ENCODE assay signal across 19 cellular contexts in the genomic region with DNA sequence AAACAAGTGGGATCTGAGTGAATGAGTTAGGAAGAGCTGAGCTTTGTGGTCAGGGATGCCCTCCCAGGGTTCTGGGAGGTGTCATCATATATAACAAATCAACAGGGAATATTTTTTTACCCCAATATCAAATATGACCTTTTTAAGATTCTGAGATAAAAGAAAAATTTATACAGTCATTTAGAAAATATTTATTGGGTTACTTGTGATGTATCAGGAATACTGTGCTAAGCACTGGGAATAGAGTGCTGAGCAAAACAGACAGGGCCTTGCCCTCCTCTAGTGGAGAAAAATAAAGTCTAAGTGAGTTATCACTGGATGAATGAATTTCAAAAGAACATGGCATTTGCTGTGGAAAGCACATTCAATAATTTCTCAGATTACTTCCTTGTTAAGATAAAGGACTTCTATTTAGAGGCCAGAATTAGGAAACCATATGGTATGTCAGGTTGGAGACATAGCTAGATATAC.
DNase-seq lines count a peak whose midpoint lies in the region; ATAC-seq, FAIRE-seq and TF ChIP-seq lines count a peak whose summit lies in the region.
"Had no signal": no experiment of that assay in that cellular context is flagged by ENCODE, and none has a peak within 500 bp of the region (broad histone marks: within the 10 kb centered on the region; RNA-seq: fewer than 3 reads in every experiment).

No MANE protein-coding gene starts in this region.

- DNase-seq in GM23338 (ENCODE audit: low spot score) (no peak), adipocyte (ENCODE audit: low read depth) (peak; percentile 50), hepatic stellate cell (ENCODE audit: low spot score) (peak; percentile 41), H54 (ENCODE audit: insufficient read length, low spot score) (no peak), psoas muscle (no peak), NCI-H1105 treated with DMSO at 0.1 percent for 48 hours (lab: John Stamatoyannopoulos, UW) (no peak), heart left ventricle (no peak)
- DNase-seq: activated CD4-positive, alpha-beta T cell treated with anti-CD3 and anti-CD28 coated beads, Interleukin-2, amount 50 U/mL, for 48 hours; Karpas-422; kidney glomerular epithelial cell; NCI-H1436; NCI-H226; ovary; stimulated activated naive CD8-positive, alpha-beta T cell treated with anti-CD3 and anti-CD28 coated beads, Interleukin-15, Interleukin-2, amounts not matched to agents 100 U/mL and 50 U/mL, for 24 hours had no signal

- no peak overlapping the region for H3K4me2 ChIP-seq in GM23338
- H3K4me2 ChIP-seq: hepatocyte had no signal

- no peak overlapping the region for H3K4me3 ChIP-seq in ACC112 (ENCODE audit: low read depth, low read length)
- no peak overlapping the region for H3K4me3 ChIP-seq in GM23338
- H3K4me3 ChIP-seq in adipocyte (ENCODE audit: low read length): no peak overlapping the region
- H3K4me3 ChIP-seq in psoas muscle: no peak overlapping the region
- no peak overlapping the region for H3K4me3 ChIP-seq in heart left ventricle
- H3K4me3 ChIP-seq: hepatocyte, ovary, SK-N-MC had no signal

- intact Hi-C loops in psoas muscle (cut with DNase I) (no loop called here), heart left ventricle (cut with DNase I) (loop anchor here in 1 of 10 donors (5.0 kb wide), 1 partner anchor 286 kb away; no protein-coding TSS in a partner anchor)

- peaks cover 14% of the 10 kb centered on the region for H3K4me1 Mint-ChIP-seq in GM23338

- peaks cover 2% of the 10 kb centered on the region; the same call in 1 of the 3 replicates for H3K36me3 Mint-ChIP-seq in GM23338 (ENCODE audit: low read depth)
- H3K36me3 Mint-ChIP-seq: type B pancreatic cell had no signal

- peaks cover 3% of the 10 kb centered on the region; the same call in 1 of the 3 replicates for H3K9me3 Mint-ChIP-seq in GM23338
- H3K9me3 Mint-ChIP-seq: activated T-helper 1 cell treated with anti-CD3 and anti-CD28 coated beads, Interleukin-12 subunit alpha, Interleukin-12 subunit beta, Interleukin-2, Interleukin-4 antibody, amounts not matched to agents 30 ng/mL and 10 ng/mL and 1 ng/mL, durations not matched to agents 14 hours and 24 hours and 36 hours had no signal

- H3K9me2 ChIP-seq in GM23338 (ENCODE audit: insufficient read depth): no peaks in the 10 kb centered on the region

- TF ChIP-seq POLR2A in H54 (IDR thresholded peaks at IDR 0.05; ENCODE audit: low read depth, low read length) (no peak), heart left ventricle (IDR thresholded peaks at IDR 0.05) (no peak)

- no peak for FAIRE-seq in H54 (lab: Jason Lieb, UNC)

- H3K79me2 ChIP-seq in ACC112 (ENCODE audit: control insufficient read depth, insufficient read depth, low read length, unreplicated experiment) (no peaks in the 10 kb centered on the region), GM23338 (replicated peaks; ENCODE audit: insufficient read depth) (no peaks in the 10 kb centered on the region)
- H3K79me2 ChIP-seq: hepatocyte had no signal

- H3K27me3 ChIP-seq in ACC112 (ENCODE audit: insufficient read depth, low read length): no peaks in the 10 kb centered on the region
- H3K27me3 ChIP-seq in GM23338 (ENCODE audit: insufficient read depth): no peaks in the 10 kb centered on the region
- no peaks in the 10 kb centered on the region for H3K27me3 ChIP-seq in adipocyte (replicated peaks; ENCODE audit: control insufficient read depth, insufficient read depth, low read length)
- no peaks in the 10 kb centered on the region for H3K27me3 ChIP-seq in psoas muscle (ENCODE audit: insufficient read depth in 3 of 3, low read length in 2 of 3)
- peaks cover 0 to 8% (median 0%) of the 10 kb centered on the region in 9 donors for H3K27me3 ChIP-seq in heart left ventricle
- H3K27me3 ChIP-seq: hepatocyte, ovary had no signal

- H2AFZ ChIP-seq in ACC112 (ENCODE audit: low read length, unreplicated experiment) (no peak overlapping the region), GM23338 (peak overlapping the region; percentile 14; the same call in 1 of the 2 replicates)
- H2AFZ ChIP-seq: hepatocyte had no signal

- peak overlapping the region; percentile 53 for H3K27ac ChIP-seq in ACC112 (ENCODE audit: low read depth, low read length)
- no peak overlapping the region for H3K27ac ChIP-seq in GM23338 (ENCODE audit: low read depth)
- H3K27ac ChIP-seq in psoas muscle: no peak overlapping the region
- H3K27ac ChIP-seq in heart left ventricle: no peak overlapping the region
- H3K27ac ChIP-seq: hepatocyte, ovary, SK-N-MC had no signal

- peak overlapping the region; percentile 71 for H3K9ac ChIP-seq in adipocyte (ENCODE audit: low read length)

- H3K4me1 ChIP-seq in ACC112 (ENCODE audit: control insufficient read depth, insufficient read depth, low read length, unreplicated experiment) (peaks cover 29% of the 10 kb centered on the region), GM23338 (ENCODE audit: insufficient read depth) (no peaks in the 10 kb centered on the region), adipocyte (ENCODE audit: control insufficient read depth, insufficient read depth, low read length) (peaks cover 30% of the 10 kb centered on the region), psoas muscle (no peaks in the 10 kb centered on the region), heart left ventricle (no peaks in the 10 kb centered on the region)

- no peak for TF ChIP-seq CTCF in GM23338 (conservative IDR thresholded peaks at IDR 0.05; ENCODE audit: low read depth in 2 of 2)
- TF ChIP-seq CTCF in psoas muscle (IDR thresholded peaks at IDR 0.05): no peak
- TF ChIP-seq CTCF in heart left ventricle (IDR thresholded peaks at IDR 0.05): peak in 2 of 12 donors; percentile 7 to 13

- H3K9me3 ChIP-seq in adipocyte (ENCODE audit: control insufficient read depth, low read length) (peaks cover 12% of the 10 kb centered on the region), psoas muscle (no peaks in the 10 kb centered on the region), heart left ventricle (peaks cover 0 to 3% (median 0%) of the 10 kb centered on the region in 12 donors)
- H3K9me3 ChIP-seq: ovary had no signal

- no peaks in the 10 kb centered on the region for H4K20me1 ChIP-seq in GM23338 (replicated peaks; ENCODE audit: insufficient read depth)

- no peak overlapping the region for H3K4me3 Mint-ChIP-seq in GM23338
- H3K4me3 Mint-ChIP-seq: activated T-helper 1 cell treated with anti-CD3 and anti-CD28 coated beads, Interleukin-12 subunit alpha, Interleukin-12 subunit beta, Interleukin-2, Interleukin-4 antibody, amounts not matched to agents 30 ng/mL and 10 ng/mL and 1 ng/mL, durations not matched to agents 14 hours and 24 hours and 36 hours; type B pancreatic cell had no signal

- ATAC-seq in GM23338: no peak
- ATAC-seq in psoas muscle: no peak
- no peak for ATAC-seq in heart left ventricle
- ATAC-seq: stimulated activated naive CD8-positive, alpha-beta T cell treated with anti-CD3 and anti-CD28 coated beads, Interleukin-15, Interleukin-2, amounts not matched to agents 100 U/mL and 50 U/mL, for 24 hours had no signal

- H3K27me3 Mint-ChIP-seq in GM23338 (ENCODE audit: insufficient read depth, low read depth, poor library complexity): peaks cover 6% of the 10 kb centered on the region

- no peak overlapping the region for H3K27ac Mint-ChIP-seq in GM23338
- H3K27ac Mint-ChIP-seq: activated T-helper 1 cell treated with anti-CD3 and anti-CD28 coated beads, Interleukin-12 subunit alpha, Interleukin-12 subunit beta, Interleukin-2, Interleukin-4 antibody, amounts not matched to agents 30 ng/mL and 10 ng/mL and 1 ng/mL, durations not matched to agents 14 hours and 24 hours and 36 hours; type B pancreatic cell had no signal

- no peaks in the 10 kb centered on the region for H3F3A ChIP-seq in GM23338 (replicated peaks; ENCODE audit: low read depth)

- H3K36me3 ChIP-seq in ACC112 (ENCODE audit: insufficient read depth, low read length) (no peaks in the 10 kb centered on the region), GM23338 (ENCODE audit: insufficient read depth) (no peaks in the 10 kb centered on the region), adipocyte (ENCODE audit: control insufficient read depth, insufficient read depth, low read length, severe bottlenecking) (no peaks in the 10 kb centered on the region), psoas muscle (ENCODE audit: insufficient read depth in 1 of 2, low read depth in 1 of 2) (no peaks in the 10 kb centered on the region), heart left ventricle (no peaks in the 10 kb centered on the region)
- H3K36me3 ChIP-seq: ovary had no signal

Comparison
In these comparisons a context has a peak if more than half of its experiments do, and no peak if none do; other contexts are left out.
1. DNase-seq: peak in adipocyte (single experiment) and hepatic stellate cell (single experiment); none in GM23338 (single experiment), H54 (single experiment), psoas muscle (0 of 2), NCI-H1105 treated with DMSO at 0.1 percent for 48 hours (single experiment) and heart left ventricle (0 of 5).